ENCODE assay signal across 24 cellular contexts in genomic region chr7:126140858-126141491, GRCh38.
"Had no signal": no experiment of that assay in that cellular context is flagged by ENCODE, and none has a peak within 500 bp of the region (broad histone marks: within the 10 kb centered on the region; RNA-seq: fewer than 3 reads in every experiment).

No MANE protein-coding gene starts in this region.

- H3K4me3 ChIP-seq: left lung, lung, ovary, right atrium auricular region, sigmoid colon, tibial nerve, uterus had no signal

- H3K36me3 ChIP-seq: left lung, ovary, right atrium auricular region, sigmoid colon, tibial nerve, uterus had no signal

- ATAC-seq: left colon; left lung; natural killer cell treated with Interleukin-12 subunit alpha and Interleukin-12 subunit beta and Interleukin-15 and Interleukin-18, amount 100 ng/mL, for 72 hours; stimulated activated memory B cell treated with anti-CD40 and anti-IgM and Interleukin-4, amounts not matched to agents 10 μg/mL and 1 μg/mL and 100 μg/mL, for 72 hours; stimulated activated naive CD8-positive, alpha-beta T cell treated with anti-CD3 and anti-CD28 coated beads, Interleukin-15, amount 100 ng/mL, for 72 hours had no signal

- FAIRE-seq: islet of Langerhans, kidney had no signal

- H3K27ac ChIP-seq: left lung, ovary, right atrium auricular region, sigmoid colon, tibial nerve, uterus had no signal

- DNase-seq: hypothalamus; immature natural killer cell; kidney; left colon; left lung; mesendoderm; naive B cell; ovary; sigmoid colon; small intestine; stimulated activated CD4-positive, alpha-beta T cell treated with anti-CD3 and anti-CD28 coated beads, Interleukin-1b, Interleukin-23, amount 100 ng/mL, for 48 hours; stimulated activated CD4-positive, alpha-beta T cell treated with anti-CD3 and anti-CD28 coated beads, Interleukin-2, amount 100 ng/mL, for 48 hours; stimulated activated CD4-positive, alpha-beta T cell treated with anti-CD3 and anti-CD28 coated beads, Interleukin-4, amount 100 ng/mL, for 4 hours; stimulated activated CD8-positive, alpha-beta memory T cell treated with anti-CD3 and anti-CD28 coated beads, Interleukin-4, amount 100 ng/mL, for 48 hours; stimulated activated naive CD4-positive, alpha-beta T cell treated with Interleukin-2 at 50 U/mL for 16 hours; stimulated activated naive CD8-positive, alpha-beta T cell treated with anti-CD3 and anti-CD28 coated beads, Interleukin-15, amount 100 ng/mL, for 72 hours; substantia nigra; uterus had no signal

- H3K9me3 ChIP-seq: left lung, ovary, right atrium auricular region, sigmoid colon, tibial nerve, uterus had no signal

- H3K27me3 ChIP-seq: left lung, ovary, right atrium auricular region, sigmoid colon, tibial nerve, uterus had no signal

- H3K4me1 ChIP-seq: left lung, right atrium auricular region, sigmoid colon, tibial nerve, uterus had no signal
